Comparison of ENCODE assay signal across 25 cellular contexts in the genomic region with DNA sequence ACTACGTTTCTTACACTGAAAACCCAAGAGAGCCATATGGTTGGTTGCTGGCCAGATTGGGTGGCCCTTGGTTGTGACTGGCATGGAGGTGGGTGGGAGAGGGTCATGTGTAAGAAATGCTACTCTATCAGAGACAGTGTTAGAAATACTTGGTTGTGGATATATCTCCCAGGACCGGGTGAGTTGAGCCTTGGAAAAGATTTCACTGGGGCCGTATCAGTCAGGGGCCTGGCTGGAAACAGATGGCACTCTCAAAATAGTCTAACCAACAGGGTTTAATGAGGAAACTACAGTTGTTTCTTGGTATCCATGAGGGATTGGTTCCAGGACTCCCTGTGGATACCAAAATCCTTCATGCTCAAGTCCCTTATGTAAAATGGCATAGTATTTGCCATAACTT. TPM values are rescaled to one million over a fixed set of nuclear protein-coding genes. Genes with fewer than 3 reads are reported as not detected.
DNase-seq lines count a peak whose midpoint lies in the region; TF ChIP-seq lines count a peak whose summit lies in the region.
"Had no signal": no experiment of that assay in that cellular context is flagged by ENCODE, and none has a peak within 500 bp of the region (broad histone marks: within the 10 kb centered on the region; RNA-seq: fewer than 3 reads in every experiment).

No MANE protein-coding gene starts in this region.

- no peak overlapping the region for H3K4me3 ChIP-seq in BLaER1
- H3K4me3 ChIP-seq: PC-9 had no signal

- no peaks in the 10 kb centered on the region for H3K27me3 Mint-ChIP-seq in nephron (ENCODE audit: low read depth)

- peaks cover 89% of the 10 kb centered on the region for H3K4me1 Mint-ChIP-seq in nephron

- peaks cover 65% of the 10 kb centered on the region for H3K36me3 ChIP-seq in BLaER1

- peak overlapping the region; percentile 40; the same call in 1 of the 2 replicates for H3K27ac ChIP-seq in BLaER1
- H3K27ac ChIP-seq: PC-9, RWPE1 had no signal

- DNase-seq in NCI-H2171 (lab: John Stamatoyannopoulos, UW) (peak; percentile 26), cerebellum (ENCODE audit: low spot score) (peak; percentile 72), SIG-M5 treated with dmso at 0.1 percent for 504 hours (lab: John Stamatoyannopoulos, UW; ENCODE audit: unreplicated experiment) (no peak), NCI-H1417 treated with DMSO at 0.1 percent for 48 hours (lab: John Stamatoyannopoulos, UW) (no peak), COLO668 (lab: John Stamatoyannopoulos, UW; ENCODE audit: unreplicated experiment) (no peak), A172 (ENCODE audit: low spot score) (no peak)
- DNase-seq: 8988T, AML-193, DND-41, H7, HFFc6, Karpas-422, MV-4-11, NCI-H1105 treated with DMSO at 0.1 percent for 48 hours, NCI-H1694, NCI-H2081 treated with DMSO at 0.1 percent for 48 hours, NCI-H2227 treated with DMSO at 0.1 percent for 48 hours, NCI-H526 treated with DMSO at 0.1 percent for 48 hours, SHP77 treated with DMSO at 0.1 percent for 48 hours, SK-N-SH had no signal

- H3K36me3 Mint-ChIP-seq in nephron (ENCODE audit: low read depth), result no peaks in the 10 kb centered on the region

- no peaks in the 10 kb centered on the region; the same call in 1 of the 2 replicates for H3K9me3 ChIP-seq in BLaER1
- H3K9me3 ChIP-seq: SK-N-SH had no signal

- no peaks in the 10 kb centered on the region for H3K9me3 Mint-ChIP-seq in nephron
- H3K9me3 Mint-ChIP-seq: HFFc6 had no signal

- H3K4me1 ChIP-seq in BLaER1, result peaks cover 99% of the 10 kb centered on the region

- no peak overlapping the region for H3K9ac ChIP-seq in BLaER1
- H3K9ac ChIP-seq: SK-N-SH had no signal

- peak overlapping the region; percentile 44 to 84 (median 59) for H3K27ac Mint-ChIP-seq in nephron
- H3K27ac Mint-ChIP-seq: HFFc6 had no signal

- TF ChIP-seq CTCF in nephron (IDR thresholded peaks at IDR 0.05; ENCODE audit: unreplicated experiment in 3 of 3), result no peak

- peak overlapping the region; percentile 33; the same call in 1 of the 2 replicates for H3K4me2 ChIP-seq in BLaER1
- H3K4me2 ChIP-seq: PC-9, SK-N-SH had no signal

- H3K27me3 ChIP-seq in BLaER1, result no peaks in the 10 kb centered on the region

- H3K4me3 Mint-ChIP-seq in nephron, result peak overlapping the region in 1 of 3 experiments; percentile 26
- H3K4me3 Mint-ChIP-seq: HFFc6 had no signal

- H4K20me1 ChIP-seq in BLaER1, result peaks cover 81% of the 10 kb centered on the region

RNA-seq across cellular contexts. Expression of a gene that starts 15.3 kb away (rescaled TPM):
- total RNA-seq in cerebellum, result 15.3 TPM
- 0.83 and 0.96 TPM in 2 replicates for total RNA-seq in A172 (2014; rRNA removed; shearing (Covaris generic))

RNA-seq across cellular contexts. Expression of a gene that starts 38.2 kb away (rescaled TPM):
- 29.7 TPM for total RNA-seq in cerebellum
- total RNA-seq in A172 (2014; rRNA removed; shearing (Covaris generic)), result 0.24 and 0.41 TPM in 2 replicates

RNA-seq across cellular contexts. Expression of a gene that starts 55.7 kb away (rescaled TPM):
- total RNA-seq in cerebellum, result not detected
- total RNA-seq in A172 (2014; rRNA removed; shearing (Covaris generic)), result not detected in 2 replicates
- total RNA-seq: H7, HFFc6, M059J, PC-9 had no signal

Comparison
In these comparisons a context has a peak if more than half of its experiments do, and no peak if none do; other contexts are left out.
1. DNase-seq: peak in NCI-H2171 (single experiment) and cerebellum (single experiment); none in SIG-M5 treated with dmso at 0.1 percent for 504 hours (single experiment), NCI-H1417 treated with DMSO at 0.1 percent for 48 hours (single experiment), COLO668 (single experiment) and A172 (single experiment).
2. RNA of a gene that starts 38.2 kb away (total RNA-seq): 29.7 TPM in cerebellum (single experiment); 0.24 to 0.41 TPM in A172; every median in the first group is over 10 times any median in the second.